ENCODE assay signal across 8 cellular contexts in the genomic region with DNA sequence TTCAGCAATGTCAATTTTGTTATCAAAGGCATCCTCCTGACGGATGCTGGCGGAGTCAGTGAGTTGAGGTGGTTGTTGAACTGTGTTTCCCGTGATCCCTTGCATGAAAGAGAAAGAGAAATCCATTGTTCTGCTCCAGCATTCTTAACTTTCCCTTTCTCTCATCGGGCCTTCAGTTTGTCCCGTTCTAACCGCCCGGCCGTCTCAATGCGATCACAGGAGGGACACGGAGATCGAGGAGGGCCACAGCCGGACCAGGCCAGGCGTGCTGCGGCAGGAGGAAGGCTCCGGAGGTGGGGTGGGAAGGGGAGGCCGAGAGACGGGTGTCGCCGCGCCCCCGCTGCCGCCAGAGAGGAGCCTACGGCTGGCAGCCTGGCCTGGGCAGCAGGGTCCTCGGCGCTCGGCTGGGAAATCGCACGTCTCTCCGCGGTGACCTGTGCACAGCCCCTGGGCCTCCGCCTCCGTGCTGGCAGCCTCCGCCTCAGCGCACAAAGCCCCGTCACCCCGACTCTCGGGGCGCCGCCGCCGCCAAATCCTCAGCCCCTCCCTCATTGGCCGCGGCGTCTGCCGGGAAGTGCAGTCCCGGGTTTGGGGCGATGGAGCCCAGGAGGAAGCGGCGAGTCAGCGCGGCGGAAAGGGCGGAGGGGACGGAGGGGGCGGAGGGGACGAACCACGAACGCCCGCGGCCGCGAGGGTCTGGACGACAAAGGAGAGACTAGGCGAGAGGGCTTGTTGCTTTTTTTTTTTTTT. TPM values are rescaled to one million over a fixed set of nuclear protein-coding genes. Genes with fewer than 3 reads are reported as not detected.
A peak's percentile ranks its signal among the peaks of the same experiment; 100 is the strongest.
DNase-seq lines count a peak whose midpoint lies in the region; ATAC-seq and TF ChIP-seq lines count a peak whose summit lies in the region.

No MANE protein-coding gene starts in this region.

- H3K36me3 Mint-ChIP-seq in stimulated activated naive CD8-positive, alpha-beta T cell treated with anti-CD3 and anti-CD28 coated beads, Interleukin-15, Interleukin-2, amounts not matched to agents 100 ng/mL and 50 ng/mL, for 24 hours (ENCODE audit: low read depth) = no peaks in the 10 kb centered on the region

- TF ChIP-seq CTCF in PC-9 (conservative IDR thresholded peaks at IDR 0.05) (no peak), foreskin keratinocyte (conservative IDR thresholded peaks at IDR 0.05) (no peak), neural cell (IDR thresholded peaks at IDR 0.05; ENCODE audit: poor library complexity, severe bottlenecking) (no peak)

- no peak for TF ChIP-seq RAD21 in neural cell (conservative IDR thresholded peaks at IDR 0.05)

- no peaks in the 10 kb centered on the region for H3K9me2 ChIP-seq in PC-9 (ENCODE audit: insufficient read depth)
- H3K9me2 ChIP-seq in neural cell (ENCODE audit: insufficient read depth, low read length) = no peaks in the 10 kb centered on the region

- CTCF ChIA-PET in PC-9 (lab: Charles Lee) = no interaction called here

- H3K4me2 ChIP-seq in PC-9 (peak overlapping the region; percentile 83), neural cell (ENCODE audit: low read length) (no peak overlapping the region)

- POLR2A ChIA-PET in PC-9 (lab: Charles Lee; ENCODE audit: unreplicated experiment) = no interaction called here

- peaks cover 48% of the 10 kb centered on the region for H3F3A ChIP-seq in PC-9 (ENCODE audit: insufficient read depth, low read depth)
- no peaks in the 10 kb centered on the region for H3F3A ChIP-seq in neural cell (ENCODE audit: insufficient read depth, low read length, poor library complexity, severe bottlenecking)

- intact Hi-C loops in PC-9 (cut with micrococcal nuclease; ENCODE audit: unreplicated experiment) = no loop called here

- TF ChIP-seq EP300 in neural cell (conservative IDR thresholded peaks at IDR 0.05; ENCODE audit: poor library complexity, severe bottlenecking) = no peak

- H4K20me1 ChIP-seq in PC-9 (ENCODE audit: insufficient read depth) = no peaks in the 10 kb centered on the region
- no peaks in the 10 kb centered on the region for H4K20me1 ChIP-seq in neural cell (ENCODE audit: insufficient read depth)

- ATAC-seq in HG02759 (IDR thresholded peaks at IDR 0.05; ENCODE audit: unreplicated experiment) = peak; percentile 79
- ATAC-seq in foreskin keratinocyte = peak; percentile 59

- no TSS peak for BruUV-seq in PC-9 (replicated peaks; lab: Mats Ljungman, UMichigan)

- H3K9me3 ChIP-seq in PC-9 (ENCODE audit: insufficient read depth, low read depth) (no peaks in the 10 kb centered on the region), neural cell (ENCODE audit: low read length) (no peaks in the 10 kb centered on the region)

- peak overlapping the region; percentile 60 for H3K9ac ChIP-seq in neural cell (ENCODE audit: low read length)

- H3K27me3 Mint-ChIP-seq in stimulated activated naive CD8-positive, alpha-beta T cell treated with anti-CD3 and anti-CD28 coated beads, Interleukin-15, Interleukin-2, amounts not matched to agents 100 ng/mL and 50 ng/mL, for 24 hours = peaks cover 10% of the 10 kb centered on the region

- H3K4me1 Mint-ChIP-seq in stimulated activated naive CD8-positive, alpha-beta T cell treated with anti-CD3 and anti-CD28 coated beads, Interleukin-15, Interleukin-2, amounts not matched to agents 100 ng/mL and 50 ng/mL, for 24 hours (ENCODE audit: low read depth) = peaks cover 20% of the 10 kb centered on the region

- H3K27me3 ChIP-seq in PC-9 (ENCODE audit: insufficient read depth, low read depth) (no peaks in the 10 kb centered on the region), foreskin keratinocyte (no peaks in the 10 kb centered on the region), neural cell (ENCODE audit: insufficient read depth, low read depth, low read length) (peaks cover 10% of the 10 kb centered on the region)

- H3K4me3 ChIP-seq in PC-9 (peak overlapping the region; percentile 66), neural cell (ENCODE audit: low read length) (peak overlapping the region; percentile 62)

- peaks cover 61% of the 10 kb centered on the region for H3K4me1 ChIP-seq in PC-9 (replicated peaks; ENCODE audit: insufficient read depth)
- peaks cover 13% of the 10 kb centered on the region for H3K4me1 ChIP-seq in foreskin keratinocyte

- H3K79me2 ChIP-seq in PC-9 (ENCODE audit: low read depth) = no peaks in the 10 kb centered on the region
- no peaks in the 10 kb centered on the region for H3K79me2 ChIP-seq in neural cell (replicated peaks; ENCODE audit: insufficient read depth, low read length)

- peak overlapping the region; percentile 79 for H2AFZ ChIP-seq in PC-9
- no peak overlapping the region for H2AFZ ChIP-seq in neural cell (ENCODE audit: low read depth, low read length)

- peak; percentile 87 for DNase-seq in GM03348 (ENCODE audit: low spot score)
- peak; percentile 57 to 73 for DNase-seq in PC-9
- DNase-seq in activated gamma-delta T cell treated with anti-CD3 and anti-CD28 coated beads, Interleukin-2, amount 50 U/mL, for 16 hours (ENCODE audit: low read depth) = peak; percentile 57
- DNase-seq in foreskin keratinocyte = peak in 1 of 2 donors; percentile 24
- DNase-seq in NCI-H446 treated with DMSO at 0.1 percent for 48 hours (lab: John Stamatoyannopoulos, UW) = no peak

- H3K36me3 ChIP-seq in PC-9 (ENCODE audit: low read depth) (no peaks in the 10 kb centered on the region), neural cell (ENCODE audit: insufficient read depth, low read length) (no peaks in the 10 kb centered on the region)

- H3K4me3 Mint-ChIP-seq in stimulated activated naive CD8-positive, alpha-beta T cell treated with anti-CD3 and anti-CD28 coated beads, Interleukin-15, Interleukin-2, amounts not matched to agents 100 ng/mL and 50 ng/mL, for 24 hours = peak overlapping the region; percentile 87

- H3K9me3 Mint-ChIP-seq in stimulated activated naive CD8-positive, alpha-beta T cell treated with anti-CD3 and anti-CD28 coated beads, Interleukin-15, Interleukin-2, amounts not matched to agents 100 ng/mL and 50 ng/mL, for 24 hours = no peaks in the 10 kb centered on the region

- peak overlapping the region; percentile 90 for H3K27ac Mint-ChIP-seq in stimulated activated naive CD8-positive, alpha-beta T cell treated with anti-CD3 and anti-CD28 coated beads, Interleukin-15, Interleukin-2, amounts not matched to agents 100 ng/mL and 50 ng/mL, for 24 hours

- H3K27ac ChIP-seq in PC-9 (peak overlapping the region; percentile 98), foreskin keratinocyte (peak overlapping the region; percentile 49), neural cell (ENCODE audit: low read length) (no peak overlapping the region)

TF ChIP-seq in neural cell, 6 proteins besides CTCF, POLR2A, EP300 and RAD21:
- TF ChIP-seq MXI1 (conservative IDR thresholded peaks at IDR 0.05; ENCODE audit: poor library complexity, severe bottlenecking) = no peak
- TF ChIP-seq EZH2 (IDR thresholded peaks at IDR 0.05; ENCODE audit: borderline replicate concordance, insufficient read depth, low read length, poor library complexity, severe bottlenecking) = no peak
- TF ChIP-seq POLR2AphosphoS5 (IDR thresholded peaks at IDR 0.05) = peak; percentile 25
- no peak for TF ChIP-seq TAF1 (IDR thresholded peaks at IDR 0.05; ENCODE audit: low read depth)
- no peak for TF ChIP-seq SMC3 (conservative IDR thresholded peaks at IDR 0.05; ENCODE audit: poor library complexity)
- TF ChIP-seq, protein P1, sequence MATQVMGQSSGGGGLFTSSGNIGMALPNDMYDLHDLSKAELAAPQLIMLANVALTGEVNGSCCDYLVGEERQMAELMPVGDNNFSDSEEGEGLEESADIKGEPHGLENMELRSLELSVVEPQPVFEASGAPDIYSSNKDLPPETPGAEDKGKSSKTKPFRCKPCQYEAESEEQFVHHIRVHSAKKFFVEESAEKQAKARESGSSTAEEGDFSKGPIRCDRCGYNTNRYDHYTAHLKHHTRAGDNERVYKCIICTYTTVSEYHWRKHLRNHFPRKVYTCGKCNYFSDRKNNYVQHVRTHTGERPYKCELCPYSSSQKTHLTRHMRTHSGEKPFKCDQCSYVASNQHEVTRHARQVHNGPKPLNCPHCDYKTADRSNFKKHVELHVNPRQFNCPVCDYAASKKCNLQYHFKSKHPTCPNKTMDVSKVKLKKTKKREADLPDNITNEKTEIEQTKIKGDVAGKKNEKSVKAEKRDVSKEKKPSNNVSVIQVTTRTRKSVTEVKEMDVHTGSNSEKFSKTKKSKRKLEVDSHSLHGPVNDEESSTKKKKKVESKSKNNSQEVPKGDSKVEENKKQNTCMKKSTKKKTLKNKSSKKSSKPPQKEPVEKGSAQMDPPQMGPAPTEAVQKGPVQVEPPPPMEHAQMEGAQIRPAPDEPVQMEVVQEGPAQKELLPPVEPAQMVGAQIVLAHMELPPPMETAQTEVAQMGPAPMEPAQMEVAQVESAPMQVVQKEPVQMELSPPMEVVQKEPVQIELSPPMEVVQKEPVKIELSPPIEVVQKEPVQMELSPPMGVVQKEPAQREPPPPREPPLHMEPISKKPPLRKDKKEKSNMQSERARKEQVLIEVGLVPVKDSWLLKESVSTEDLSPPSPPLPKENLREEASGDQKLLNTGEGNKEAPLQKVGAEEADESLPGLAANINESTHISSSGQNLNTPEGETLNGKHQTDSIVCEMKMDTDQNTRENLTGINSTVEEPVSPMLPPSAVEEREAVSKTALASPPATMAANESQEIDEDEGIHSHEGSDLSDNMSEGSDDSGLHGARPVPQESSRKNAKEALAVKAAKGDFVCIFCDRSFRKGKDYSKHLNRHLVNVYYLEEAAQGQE (IDR thresholded peaks at IDR 0.05; ENCODE audit: borderline replicate concordance) = no peak
TF ChIP-seq in neural cell: peak in this region for 1.

RNA-seq across cellular contexts. Expression of a gene that starts 38.1 kb away (rescaled TPM):
- total RNA-seq in PC-9 (2021) = not detected in 2 replicates
- not detected in 2 replicates for total RNA-seq in foreskin keratinocyte
- polyA plus RNA-seq in foreskin keratinocyte = 0.03 TPM in 1 of 2 replicates, not detected in the other
- polyA plus RNA-seq in neural cell = 0.10 TPM in 1 of 2 replicates, not detected in the other
- not detected in 2 replicates for polyA minus RNA-seq in neural cell

RNA-seq across cellular contexts. Expression of a gene that starts 58.3 kb away (rescaled TPM):
- 37.2 and 38.4 TPM in 2 replicates for total RNA-seq in PC-9 (2021)
- 30.8 and 32.5 TPM in 2 replicates for total RNA-seq in foreskin keratinocyte
- 23.3 and 23.9 TPM in 2 replicates for polyA plus RNA-seq in foreskin keratinocyte
- polyA plus RNA-seq in neural cell = 38.7 and 38.8 TPM in 2 replicates
- 58.2 and 65.9 TPM in 2 replicates for polyA minus RNA-seq in neural cell

RNA-seq across cellular contexts. Expression of a gene that starts 58.8 kb away (rescaled TPM):
- 0.25 and 0.72 TPM in 2 replicates for total RNA-seq in PC-9 (2021)
- 0.17 and 0.18 TPM in 2 replicates for total RNA-seq in foreskin keratinocyte
- 0.16 and 0.18 TPM in 2 replicates for polyA plus RNA-seq in foreskin keratinocyte
- 0.50 TPM in 1 of 2 replicates, not detected in the other for polyA plus RNA-seq in neural cell
- polyA minus RNA-seq in neural cell = not detected in 2 replicates

RNA-seq across cellular contexts. Expression of a gene that starts 59.7 kb away (rescaled TPM):
- total RNA-seq in PC-9 (2021) (not detected in 2 replicates), foreskin keratinocyte (not detected in 2 replicates)
- polyA plus RNA-seq in foreskin keratinocyte (not detected in 2 replicates), neural cell (0.09 TPM in 1 of 2 replicates, not detected in the other)
- 0.23 and 0.24 TPM in 2 replicates for polyA minus RNA-seq in neural cell
